ENCODE assay signal across 2 cellular contexts in the genomic region with DNA sequence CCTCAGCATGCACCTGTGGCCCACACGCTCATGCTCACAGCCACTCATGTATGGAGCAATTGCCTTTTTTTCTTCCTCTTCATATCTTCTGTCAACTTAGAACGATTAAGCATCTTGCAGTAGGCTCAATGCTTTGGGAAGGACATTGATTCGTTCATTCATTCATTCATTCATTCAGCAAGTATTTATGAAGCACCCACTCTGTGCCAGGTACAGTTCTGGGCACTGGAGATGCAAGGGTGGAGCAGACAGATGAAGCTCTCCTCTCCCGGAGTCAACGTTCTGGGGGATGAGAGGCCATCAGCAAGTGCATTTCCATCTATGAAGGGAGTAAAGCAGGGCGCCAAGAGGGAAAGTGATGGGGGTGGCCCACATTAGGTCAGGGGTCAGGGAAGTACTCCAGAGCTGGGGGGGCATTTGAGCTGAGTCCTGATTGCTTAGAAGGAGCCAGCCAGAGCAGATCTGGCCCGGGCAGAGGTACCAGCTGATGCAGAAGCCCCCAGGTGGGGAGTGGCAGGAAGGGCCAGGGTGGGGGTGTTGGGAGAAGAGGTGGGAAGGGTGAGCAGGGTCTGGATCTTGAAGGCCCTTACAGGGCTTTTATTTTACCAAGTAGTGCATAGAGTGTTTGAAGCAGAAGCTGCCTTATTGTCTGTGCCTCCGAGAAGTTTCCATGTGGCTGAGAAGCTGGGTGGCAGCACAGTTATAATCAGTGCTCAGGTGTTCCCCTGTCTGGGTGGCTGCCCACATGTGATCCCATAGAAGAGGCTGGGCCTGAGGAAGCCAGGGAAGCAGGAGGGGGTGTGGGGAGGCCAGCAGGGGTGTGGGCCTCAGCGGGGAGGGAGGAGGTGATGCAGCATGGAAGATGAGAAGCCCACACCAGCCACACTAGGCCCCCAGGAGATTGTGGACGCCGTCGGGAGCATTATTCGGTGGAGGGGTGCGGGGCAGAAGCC.
TF ChIP-seq lines count a peak whose summit lies in the region.

No MANE protein-coding gene starts in this region.

TF ChIP-seq in HEK293, 187 proteins besides CTCF, POLR2A, EP300 and RAD21 (continued from another document):
- TF ChIP-seq ZNF211 (tag by site-specific recombination; IDR thresholded peaks at IDR 0.05; ENCODE audit: low read depth) (no peak), ZBTB7A (tag by site-specific recombination; IDR thresholded peaks at IDR 0.05; ENCODE audit: low read depth) (no peak), ZBTB20 (tag by site-specific recombination; IDR thresholded peaks at IDR 0.05) (no peak), ZNF341 (tag by site-specific recombination; IDR thresholded peaks at IDR 0.05; ENCODE audit: low read depth) (peak; percentile 64), KLF1 (tag by site-specific recombination; IDR thresholded peaks at IDR 0.05) (peak; percentile 42; the same call in 1 of the 2 replicates), MYNN (tag by site-specific recombination; IDR thresholded peaks at IDR 0.05; ENCODE audit: borderline replicate concordance) (peak; percentile 38; the same call in 1 of the 2 replicates), OSR2 (tag by site-specific recombination; IDR thresholded peaks at IDR 0.05) (no peak), SCRT2 (tag by site-specific recombination; IDR thresholded peaks at IDR 0.05) (no peak), KLF7 (tag by site-specific recombination; IDR thresholded peaks at IDR 0.05; ENCODE audit: borderline replicate concordance) (no peak), ZNF354C (tag by site-specific recombination; IDR thresholded peaks at IDR 0.05; ENCODE audit: borderline replicate concordance, low read depth) (no peak), ZNF248 (tag by site-specific recombination; IDR thresholded peaks at IDR 0.05) (no peak), ATF2 (tag by site-specific recombination; IDR thresholded peaks at IDR 0.05; ENCODE audit: low read depth) (no peak), EGR2 (tag by site-specific recombination; IDR thresholded peaks at IDR 0.05; ENCODE audit: low read depth) (peak; percentile 48; the same call in 1 of the 2 replicates), ZNF24 (tag by site-specific recombination; IDR thresholded peaks at IDR 0.05) (peak; percentile 88; the same call in 1 of the 2 replicates), GLIS1 (tag by site-specific recombination; IDR thresholded peaks at IDR 0.05) (peak; percentile 56), ZNF585B (tag by site-specific recombination; IDR thresholded peaks at IDR 0.05) (no peak), ZNF639 (tag by site-specific recombination; IDR thresholded peaks at IDR 0.05) (no peak), SETDB1 (IDR thresholded peaks at IDR 0.05; ENCODE audit: insufficient read length, low read length) (no peak), ZNF791 (tag by site-specific recombination; IDR thresholded peaks at IDR 0.05) (no peak)
- TF ChIP-seq, protein P1, sequence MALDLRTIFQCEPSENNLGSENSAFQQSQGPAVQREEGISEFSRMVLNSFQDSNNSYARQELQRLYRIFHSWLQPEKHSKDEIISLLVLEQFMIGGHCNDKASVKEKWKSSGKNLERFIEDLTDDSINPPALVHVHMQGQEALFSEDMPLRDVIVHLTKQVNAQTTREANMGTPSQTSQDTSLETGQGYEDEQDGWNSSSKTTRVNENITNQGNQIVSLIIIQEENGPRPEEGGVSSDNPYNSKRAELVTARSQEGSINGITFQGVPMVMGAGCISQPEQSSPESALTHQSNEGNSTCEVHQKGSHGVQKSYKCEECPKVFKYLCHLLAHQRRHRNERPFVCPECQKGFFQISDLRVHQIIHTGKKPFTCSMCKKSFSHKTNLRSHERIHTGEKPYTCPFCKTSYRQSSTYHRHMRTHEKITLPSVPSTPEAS (tag by site-specific recombination; IDR thresholded peaks at IDR 0.05), result no peak
- TF ChIP-seq, protein P2, sequence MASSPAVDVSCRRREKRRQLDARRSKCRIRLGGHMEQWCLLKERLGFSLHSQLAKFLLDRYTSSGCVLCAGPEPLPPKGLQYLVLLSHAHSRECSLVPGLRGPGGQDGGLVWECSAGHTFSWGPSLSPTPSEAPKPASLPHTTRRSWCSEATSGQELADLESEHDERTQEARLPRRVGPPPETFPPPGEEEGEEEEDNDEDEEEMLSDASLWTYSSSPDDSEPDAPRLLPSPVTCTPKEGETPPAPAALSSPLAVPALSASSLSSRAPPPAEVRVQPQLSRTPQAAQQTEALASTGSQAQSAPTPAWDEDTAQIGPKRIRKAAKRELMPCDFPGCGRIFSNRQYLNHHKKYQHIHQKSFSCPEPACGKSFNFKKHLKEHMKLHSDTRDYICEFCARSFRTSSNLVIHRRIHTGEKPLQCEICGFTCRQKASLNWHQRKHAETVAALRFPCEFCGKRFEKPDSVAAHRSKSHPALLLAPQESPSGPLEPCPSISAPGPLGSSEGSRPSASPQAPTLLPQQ (tag by site-specific recombination; IDR thresholded peaks at IDR 0.05), result no peak

TF ChIP-seq in K562, 482 proteins besides CTCF, POLR2A, EP300 and RAD21:
- TF ChIP-seq SFPQ (IDR thresholded peaks at IDR 0.05; ENCODE audit: low read depth, low read length) (no peak), ZNF24 (IDR thresholded peaks at IDR 0.05) (peak; percentile 90), E2F5 (CRISPR knock-in tag; IDR thresholded peaks at IDR 0.05) (no peak)
